Comparison of ENCODE assay signal across 8 cellular contexts in genomic region chr2:168751104-168751768, GRCh38. TPM values are rescaled to one million over a fixed set of nuclear protein-coding genes. Genes with fewer than 3 reads are reported as not detected.
DNase-seq lines count a peak whose midpoint lies in the region; ATAC-seq lines count a peak whose summit lies in the region.

No MANE protein-coding gene starts in this region.

- H3K27me3 Mint-ChIP-seq in activated CD4-positive, alpha-beta T cell treated with anti-CD3 and anti-CD28 coated beads, Interleukin-2, amount 10 ng/mL, durations not matched to agents 24 days and 14 days = no peaks in the 10 kb centered on the region

- H3K4me3 Mint-ChIP-seq in activated CD4-positive, alpha-beta T cell treated with anti-CD3 and anti-CD28 coated beads, Interleukin-2, amount 10 ng/mL, durations not matched to agents 24 days and 14 days = peak overlapping the region; percentile 14

- H3K9me3 Mint-ChIP-seq in activated CD4-positive, alpha-beta T cell treated with anti-CD3 and anti-CD28 coated beads, Interleukin-2, amount 10 ng/mL, durations not matched to agents 24 days and 14 days = no peaks in the 10 kb centered on the region

- intact Hi-C loops in activated CD4-positive, alpha-beta T cell treated with anti-CD3 and anti-CD28 coated beads, Interleukin-2, amount 10 ng/mL, durations not matched to agents 24 days and 14 days (cut with micrococcal nuclease) = loop anchor here (5.0 to 10.0 kb wide), 2 partner anchors 34 to 256 kb away; no protein-coding TSS in a partner anchor
- intact Hi-C loops in aorta (cut with DNase I) = no loop called here

- H3K27ac Mint-ChIP-seq in activated CD4-positive, alpha-beta T cell treated with anti-CD3 and anti-CD28 coated beads, Interleukin-2, amount 10 ng/mL, durations not matched to agents 24 days and 14 days = no peak overlapping the region

- peaks cover 0 to 1% of the 10 kb centered on the region in 2 donors for H3K4me1 ChIP-seq in aorta (ENCODE audit: control insufficient read depth in 1 of 2, insufficient read depth in 2 of 2, low read length in 2 of 2)

- H3K36me3 Mint-ChIP-seq in activated CD4-positive, alpha-beta T cell treated with anti-CD3 and anti-CD28 coated beads, Interleukin-2, amount 10 ng/mL, durations not matched to agents 24 days and 14 days (ENCODE audit: low read depth) = peaks cover 5% of the 10 kb centered on the region

- H3K9me3 ChIP-seq in aorta (ENCODE audit: control insufficient read depth, low read length) = no peaks in the 10 kb centered on the region

- peaks cover 27% of the 10 kb centered on the region for H3K4me1 Mint-ChIP-seq in activated CD4-positive, alpha-beta T cell treated with anti-CD3 and anti-CD28 coated beads, Interleukin-2, amount 10 ng/mL, durations not matched to agents 24 days and 14 days

- no peaks in the 10 kb centered on the region for H3K36me3 ChIP-seq in aorta (ENCODE audit: control insufficient read depth in 1 of 2, insufficient read depth in 2 of 2, low read length in 1 of 2)

- no peak overlapping the region for H3K27ac ChIP-seq in aorta (ENCODE audit: low read depth in 1 of 2, low read length in 2 of 2)

- no peak overlapping the region for H3K4me3 ChIP-seq in aorta (ENCODE audit: low read length in 2 of 2)

- peak; percentile 91 for ATAC-seq in HG02852 (IDR thresholded peaks at IDR 0.05; ENCODE audit: unreplicated experiment)
- ATAC-seq in stimulated activated naive CD8-positive, alpha-beta T cell treated with anti-CD3 and anti-CD28 coated beads, Interleukin-15, Interleukin-2, amounts not matched to agents 100 U/mL and 50 U/mL, for 24 hours = peak; percentile 89
- ATAC-seq in aorta (ENCODE audit: low FRiP score) = no peak

- no peaks in the 10 kb centered on the region for H3K27me3 ChIP-seq in aorta (ENCODE audit: control insufficient read depth in 1 of 2, insufficient read depth in 2 of 2, low read length in 1 of 2)

- DNase-seq in stimulated activated CD4-positive, alpha-beta T cell treated with anti-CD3 and anti-CD28 coated beads, Interleukin-15, amount 100 ng/mL, for 24 hours = peak; percentile 32
- no peak for DNase-seq in stimulated activated CD4-positive, alpha-beta T cell treated with anti-CD3 and anti-CD28 coated beads, Interleukin-4, amount 100 ng/mL, for 4 hours
- DNase-seq in activated CD4-positive, alpha-beta T cell treated with anti-CD3 and anti-CD28 coated beads, Interleukin-2, amount 10 ng/mL, durations not matched to agents 24 days and 14 days = peak; percentile 79
- no peak for DNase-seq in stimulated activated naive CD8-positive, alpha-beta T cell treated with anti-CD3 and anti-CD28 coated beads, Interleukin-15, Interleukin-2, amounts not matched to agents 100 U/mL and 50 U/mL, for 24 hours
- no peak for DNase-seq in aorta
- no peak for DNase-seq in NCI-H2227 (lab: John Stamatoyannopoulos, UW; ENCODE audit: unreplicated experiment)
- no peak for DNase-seq in UCSD-AML1 (lab: John Stamatoyannopoulos, UW; ENCODE audit: unreplicated experiment)

RNA-seq across cellular contexts. Expression of gene NOSTRIN, which starts 51.2 kb away (rescaled TPM):
- not detected in 2 replicates for total RNA-seq in activated CD4-positive, alpha-beta T cell treated with anti-CD3 and anti-CD28 coated beads, Interleukin-2, amount 10 ng/mL, durations not matched to agents 24 days and 14 days
- total RNA-seq in aorta = 10 to 100 TPM; 45.3 to 46.4 TPM
- 1 to 10 TPM in 1 of 2 donors, under 1 TPM in 1; 0.10 to 6.0 TPM for polyA plus RNA-seq in aorta

Comparison
In these comparisons a context has a peak if more than half of its experiments do, and no peak if none do; other contexts are left out.
1. DNase-seq: peak in stimulated activated CD4-positive, alpha-beta T cell treated with anti-CD3 and anti-CD28 coated beads, Interleukin-15, amount 100 ng/mL, for 24 hours (single experiment) and activated CD4-positive, alpha-beta T cell treated with anti-CD3 and anti-CD28 coated beads, Interleukin-2, amount 10 ng/mL, durations not matched to agents 24 days and 14 days (single experiment); none in stimulated activated CD4-positive, alpha-beta T cell treated with anti-CD3 and anti-CD28 coated beads, Interleukin-4, amount 100 ng/mL, for 4 hours (0 of 2), stimulated activated naive CD8-positive, alpha-beta T cell treated with anti-CD3 and anti-CD28 coated beads, Interleukin-15, Interleukin-2, amounts not matched to agents 100 U/mL and 50 U/mL, for 24 hours (single experiment), aorta (0 of 2), NCI-H2227 (single experiment) and UCSD-AML1 (single experiment).
2. RNA of gene NOSTRIN, which starts 51.2 kb away (total RNA-seq): 45.3 to 46.4 TPM in aorta; not detected in activated CD4-positive, alpha-beta T cell treated with anti-CD3 and anti-CD28 coated beads, Interleukin-2, amount 10 ng/mL, durations not matched to agents 24 days and 14 days; every median in the first group is over 10 times any median in the second.